In the genomic region with DNA sequence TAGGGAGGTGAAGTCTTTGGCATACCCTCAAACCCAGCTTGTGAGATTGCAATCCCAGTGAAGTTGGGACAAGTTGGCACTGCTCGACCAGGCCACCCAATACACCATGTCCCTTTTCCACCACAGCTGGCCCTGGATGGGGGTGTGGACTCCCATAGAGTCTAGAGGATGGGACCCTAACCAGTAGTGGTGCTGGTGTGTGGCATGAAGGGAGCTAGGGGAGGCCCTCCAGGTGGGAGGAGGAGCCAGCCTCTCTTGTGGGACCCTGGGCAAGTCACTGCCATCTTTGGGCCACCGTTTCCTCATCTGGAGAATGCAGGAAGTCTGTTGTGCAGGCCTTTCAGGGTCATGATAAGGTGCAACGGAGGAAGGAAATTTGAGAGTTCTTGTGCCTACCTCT, we compare ENCODE assay signal across 37 cellular contexts.
"Had no signal": no experiment of that assay in that cellular context is flagged by ENCODE, and none has a peak within 500 bp of the region (broad histone marks: within the 10 kb centered on the region; RNA-seq: fewer than 3 reads in every experiment).

No MANE protein-coding gene starts in this region.

- DNase-seq: activated B cell treated with CpG ODN at 0.5 μM for 24 hours; activated CD4-positive, alpha-beta memory T cell treated with anti-CD3 and anti-CD28 coated beads for 36 hours; activated CD4-positive, alpha-beta T cell treated with anti-CD3 and anti-CD28 coated beads for 4 hours; activated CD4-positive, alpha-beta T cell treated with anti-CD3 and anti-CD28 coated beads, Interleukin-2, amount 10 ng/mL, durations not matched to agents 24 days and 14 days; activated CD4-positive, alpha-beta T cell treated with anti-CD3 and anti-CD28 coated beads, Interleukin-2, amount 50 U/mL, for 1 hour; activated CD4-positive, alpha-beta T cell treated with anti-CD3 and anti-CD28 coated beads, Interleukin-2, amount 50 U/mL, for 4 hours; activated CD4-positive, CD25-positive, alpha-beta regulatory T cell treated with anti-CD3 and anti-CD28 coated beads, Interleukin-2, amount 50 U/mL, for 72 hours; activated CD8-positive, alpha-beta memory T cell treated with anti-CD3 and anti-CD28 coated beads, Interleukin-2, amount 50 U/mL, for 4 hours; activated CD8-positive, alpha-beta T cell treated with anti-CD3 and anti-CD28 coated beads for 36 hours; activated effector memory CD4-positive, alpha-beta T cell treated with anti-CD3 and anti-CD28 coated beads, Interleukin-2, amount 50 U/mL, for 16 hours; activated gamma-delta T cell treated with Interleukin-2 at 50 U/mL for 16 hours; activated naive CD4-positive, alpha-beta T cell; activated naive CD4-positive, alpha-beta T cell treated with anti-CD3 and anti-CD28 coated beads for 36 hours; activated naive CD8-positive, alpha-beta T cell treated with anti-CD3 and anti-CD28 coated beads, Interleukin-2, amount 10 ng/mL, durations not matched to agents 7 days and 5 days; activated naive CD8-positive, alpha-beta T cell treated with anti-CD3 and anti-CD28 coated beads, Interleukin-2, amount 50 U/mL, for 24 hours; activated T-cell treated with anti-CD3 and anti-CD28 coated beads for 4 hours; activated T-cell treated with anti-CD3 and anti-CD28 coated beads, Interleukin-2, amount 50 U/mL, for 1 hour; activated T-cell treated with anti-CD3 and anti-CD28 coated beads, Interleukin-2, amount 50 U/mL, for 4 hours; activated T-cell treated with anti-CD3 and anti-CD28 coated beads, Interleukin-2, amount 50 U/mL, for 72 hours; amygdala; anterior cingulate cortex; caudate nucleus; SW 1271; T-helper 1 cell; T-helper 2 cell; T-helper 9 cell had no signal

- H3K36me3 Mint-ChIP-seq: activated naive CD8-positive, alpha-beta T cell; activated naive CD8-positive, alpha-beta T cell treated with anti-CD3 and anti-CD28 coated beads, Interleukin-2, amount 10 ng/mL, durations not matched to agents 7 days and 5 days; brain had no signal

- H3K9me3 ChIP-seq: ascending aorta had no signal

- H3K4me3 Mint-ChIP-seq: activated B cell treated with CpG ODN at 0.5 μM for 24 hours; activated CD4-positive, alpha-beta memory T cell treated with anti-CD3 and anti-CD28 coated beads for 36 hours; activated CD4-positive, alpha-beta T cell treated with anti-CD3 and anti-CD28 coated beads, Interleukin-2, amount 10 ng/mL, durations not matched to agents 24 days and 14 days; activated CD8-positive, alpha-beta T cell treated with anti-CD3 and anti-CD28 coated beads for 36 hours; activated naive CD4-positive, alpha-beta T cell treated with anti-CD3 and anti-CD28 coated beads for 36 hours; activated naive CD4-positive, alpha-beta T cell treated with anti-CD3 and anti-CD28 coated beads, Interleukin-2, amount 50 U/mL, for 24 hours; activated naive CD8-positive, alpha-beta T cell; activated naive CD8-positive, alpha-beta T cell treated with anti-CD3 and anti-CD28 coated beads, Interleukin-2, amount 10 ng/mL, durations not matched to agents 7 days and 5 days; activated naive CD8-positive, alpha-beta T cell treated with anti-CD3 and anti-CD28 coated beads, Interleukin-2, amount 50 U/mL, for 24 hours; activated T-cell treated with anti-CD3 and anti-CD28 coated beads, Interleukin-2, amount 50 U/mL, for 4 hours; activated T-cell treated with anti-CD3 and anti-CD28 coated beads, Interleukin-2, amount 50 U/mL, for 72 hours; activated T-helper 1 cell treated with anti-CD3 and anti-CD28 coated beads, Interleukin-12 subunit alpha, Interleukin-12 subunit beta, Interleukin-2, Interleukin-4 antibody, amounts not matched to agents 30 ng/mL and 10 ng/mL and 1 ng/mL, durations not matched to agents 14 hours and 24 hours and 36 hours; activated T-helper 17 cell treated with anti-CD3 and anti-CD28 coated beads, Interleukin-2, amount 50 U/mL, for 72 hours; brain; central memory CD8-positive, alpha-beta T cell; T-helper 1 cell treated with Interleukin-12 subunit alpha and Interleukin-12 subunit beta and Interleukin-4 antibody, amounts not matched to agents 30 μg/mL and 1 μg/mL, for 36 hours; T-helper 2 cell treated with Interferon-gamma antibody and Interleukin-4, amounts not matched to agents 5 μg/mL and 100 μg/mL, for 36 hours had no signal

- H3K27me3 ChIP-seq: ascending aorta, cardiac muscle cell had no signal

- H3K27ac ChIP-seq: ascending aorta, cardiac muscle cell, VCaP had no signal

- H3K4me1 ChIP-seq: ascending aorta had no signal

- H3K27me3 Mint-ChIP-seq: activated B cell treated with CpG ODN at 0.5 μM for 24 hours; activated CD4-positive, alpha-beta memory T cell treated with anti-CD3 and anti-CD28 coated beads for 36 hours; activated CD4-positive, alpha-beta T cell treated with anti-CD3 and anti-CD28 coated beads, Interleukin-2, amount 10 ng/mL, durations not matched to agents 24 days and 14 days; activated CD8-positive, alpha-beta T cell treated with anti-CD3 and anti-CD28 coated beads for 36 hours; activated naive CD4-positive, alpha-beta T cell treated with anti-CD3 and anti-CD28 coated beads, Interleukin-2, amount 50 U/mL, for 24 hours; activated naive CD8-positive, alpha-beta T cell; activated naive CD8-positive, alpha-beta T cell treated with anti-CD3 and anti-CD28 coated beads, Interleukin-2, amount 10 ng/mL, durations not matched to agents 7 days and 5 days; activated naive CD8-positive, alpha-beta T cell treated with anti-CD3 and anti-CD28 coated beads, Interleukin-2, amount 50 U/mL, for 24 hours; activated T-helper 17 cell treated with anti-CD3 and anti-CD28 coated beads, Interleukin-2, amount 50 U/mL, for 72 hours; brain; central memory CD8-positive, alpha-beta T cell had no signal

- ATAC-seq: activated CD8-positive, alpha-beta T cell treated with anti-CD3 and anti-CD28 coated beads for 36 hours; activated naive CD8-positive, alpha-beta T cell treated with anti-CD3 and anti-CD28 coated beads, Interleukin-2, amount 50 U/mL, for 24 hours; activated T-cell treated with anti-CD3 and anti-CD28 coated beads, Interleukin-2, amount 50 U/mL, for 4 hours; activated T-cell treated with anti-CD3 and anti-CD28 coated beads, Interleukin-2, amount 50 U/mL, for 72 hours; activated T-helper 17 cell treated with anti-CD3 and anti-CD28 coated beads, Interleukin-2, amount 50 U/mL, for 72 hours had no signal

- H3K36me3 ChIP-seq: ascending aorta, cardiac muscle cell had no signal

- H3K4me3 ChIP-seq: ascending aorta, cardiac muscle cell had no signal

- H3K4me1 Mint-ChIP-seq: activated B cell treated with CpG ODN at 0.5 μM for 24 hours; activated CD4-positive, alpha-beta T cell treated with anti-CD3 and anti-CD28 coated beads, Interleukin-2, amount 10 ng/mL, durations not matched to agents 24 days and 14 days; activated naive CD4-positive, alpha-beta T cell treated with anti-CD3 and anti-CD28 coated beads, Interleukin-2, amount 50 U/mL, for 24 hours; activated naive CD8-positive, alpha-beta T cell treated with anti-CD3 and anti-CD28 coated beads, Interleukin-2, amount 10 ng/mL, durations not matched to agents 7 days and 5 days; activated naive CD8-positive, alpha-beta T cell treated with anti-CD3 and anti-CD28 coated beads, Interleukin-2, amount 50 U/mL, for 24 hours; activated T-helper 17 cell treated with anti-CD3 and anti-CD28 coated beads, Interleukin-2, amount 50 U/mL, for 72 hours; brain; central memory CD8-positive, alpha-beta T cell had no signal

- H3K27ac Mint-ChIP-seq: activated B cell treated with CpG ODN at 0.5 μM for 24 hours; activated CD4-positive, alpha-beta memory T cell treated with anti-CD3 and anti-CD28 coated beads for 36 hours; activated CD4-positive, alpha-beta T cell treated with anti-CD3 and anti-CD28 coated beads, Interleukin-2, amount 10 ng/mL, durations not matched to agents 24 days and 14 days; activated CD8-positive, alpha-beta T cell treated with anti-CD3 and anti-CD28 coated beads for 36 hours; activated naive CD4-positive, alpha-beta T cell treated with anti-CD3 and anti-CD28 coated beads for 36 hours; activated naive CD4-positive, alpha-beta T cell treated with anti-CD3 and anti-CD28 coated beads, Interleukin-2, amount 50 U/mL, for 24 hours; activated naive CD8-positive, alpha-beta T cell; activated naive CD8-positive, alpha-beta T cell treated with anti-CD3 and anti-CD28 coated beads, Interleukin-2, amount 10 ng/mL, durations not matched to agents 7 days and 5 days; activated naive CD8-positive, alpha-beta T cell treated with anti-CD3 and anti-CD28 coated beads, Interleukin-2, amount 50 U/mL, for 24 hours; activated T-cell treated with anti-CD3 and anti-CD28 coated beads, Interleukin-2, amount 50 U/mL, for 72 hours; activated T-helper 1 cell treated with anti-CD3 and anti-CD28 coated beads, Interleukin-12 subunit alpha, Interleukin-12 subunit beta, Interleukin-2, Interleukin-4 antibody, amounts not matched to agents 30 ng/mL and 10 ng/mL and 1 ng/mL, durations not matched to agents 14 hours and 24 hours and 36 hours; activated T-helper 17 cell treated with anti-CD3 and anti-CD28 coated beads, Interleukin-2, amount 50 U/mL, for 72 hours; brain; T-helper 1 cell treated with Interleukin-12 subunit alpha and Interleukin-12 subunit beta and Interleukin-4 antibody, amounts not matched to agents 30 μg/mL and 1 μg/mL, for 36 hours; T-helper 2 cell treated with Interferon-gamma antibody and Interleukin-4, amounts not matched to agents 5 μg/mL and 100 μg/mL, for 36 hours had no signal
